In the genomic region with DNA sequence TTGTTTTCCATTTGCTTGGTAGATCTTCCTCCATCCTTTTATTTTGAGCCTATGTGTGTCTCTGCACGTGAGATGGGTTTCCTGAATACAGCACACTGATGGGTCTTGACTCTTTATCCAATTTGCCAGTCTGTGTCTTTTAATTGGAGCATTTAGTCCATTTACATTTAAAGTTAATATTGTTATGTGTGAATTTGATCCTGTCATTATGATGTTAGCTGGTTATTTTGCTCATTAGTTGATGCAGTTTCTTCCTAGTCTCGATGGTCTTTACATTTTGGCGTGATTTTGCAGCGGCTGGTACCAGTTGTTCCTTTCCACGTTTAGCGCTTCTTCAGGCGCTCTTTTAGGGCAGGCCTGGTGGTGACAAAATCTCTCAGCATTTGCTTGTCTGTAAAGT, we compare ENCODE assay signal across 5 cellular contexts. TPM values are rescaled to one million over a fixed set of nuclear protein-coding genes. Genes with fewer than 3 reads are reported as not detected.
"Had no signal": no experiment of that assay in that cellular context is flagged by ENCODE, and none has a peak within 500 bp of the region (broad histone marks: within the 10 kb centered on the region; RNA-seq: fewer than 3 reads in every experiment).

No MANE protein-coding gene starts in this region.

RNA-seq across cellular contexts. Expression of gene IQUB, which starts 7.9 kb away (rescaled TPM):
- total RNA-seq: activated CD4-positive, alpha-beta memory T cell treated with anti-CD3 and anti-CD28 coated beads, Interleukin-2, amount 10 ng/mL, durations not matched to agents 7 days and 5 days; activated CD4-positive, alpha-beta T cell treated with anti-CD3 and anti-CD28 coated beads, Interleukin-2, amount 10 ng/mL, durations not matched to agents 24 days and 14 days; activated CD4-positive, alpha-beta T cell treated with anti-CD3 and anti-CD28 coated beads, Interleukin-2, amount 10 ng/mL, durations not matched to agents 7 days and 5 days; activated CD8-positive, alpha-beta T cell treated with anti-CD3 and anti-CD28 coated beads, Interleukin-2, amount 10 ng/mL, durations not matched to agents 7 days and 5 days; T-helper 2 cell treated with Interferon-gamma antibody and Interleukin-4, amounts not matched to agents 100 ng/mL and 5 ng/mL, for 36 hours had no signal
